In the genomic region with DNA sequence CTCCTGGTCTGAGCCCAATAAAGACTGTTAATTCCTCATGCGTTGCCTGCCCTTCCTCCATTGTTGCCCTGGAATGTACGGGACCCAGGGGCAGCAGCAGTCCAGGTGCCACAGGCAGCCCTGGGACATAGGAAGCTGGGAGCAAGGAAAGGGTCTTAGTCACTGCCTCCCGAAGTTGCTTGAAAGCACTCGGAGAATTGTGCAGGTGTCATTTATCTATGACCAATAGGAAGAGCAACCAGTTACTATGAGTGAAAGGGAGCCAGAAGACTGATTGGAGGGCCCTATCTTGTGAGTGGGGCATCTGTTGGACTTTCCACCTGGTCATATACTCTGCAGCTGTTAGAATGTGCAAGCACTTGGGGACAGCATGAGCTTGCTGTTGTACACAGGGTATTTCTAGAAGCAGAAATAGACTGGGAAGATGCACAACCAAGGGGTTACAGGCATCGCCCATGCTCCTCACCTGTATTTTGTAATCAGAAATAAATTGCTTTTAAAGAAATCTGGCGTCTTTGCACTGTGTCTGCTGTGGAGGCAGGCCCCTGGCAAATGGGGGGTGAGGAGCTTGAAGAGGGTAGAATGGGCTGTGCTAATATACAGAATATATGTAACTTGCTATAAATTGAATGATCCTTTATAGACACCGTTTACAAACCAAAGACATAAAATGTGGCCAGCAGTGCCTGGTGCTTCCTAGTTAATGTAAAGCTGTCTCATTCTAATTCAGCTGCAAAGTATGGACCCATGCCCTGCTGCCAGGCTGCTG, we compare ENCODE assay signal across 9 cellular contexts. TPM values are rescaled to one million over a fixed set of nuclear protein-coding genes. Genes with fewer than 3 reads are reported as not detected.
DNase-seq lines count a peak whose midpoint lies in the region; ATAC-seq and TF ChIP-seq lines count a peak whose summit lies in the region.
"Had no signal": no experiment of that assay in that cellular context is flagged by ENCODE, and none has a peak within 500 bp of the region (broad histone marks: within the 10 kb centered on the region; RNA-seq: fewer than 3 reads in every experiment).

No MANE protein-coding gene starts in this region.

- intact Hi-C loops in activated T-helper 1 cell treated with anti-CD3 and anti-CD28 coated beads, Interleukin-12 subunit alpha, Interleukin-12 subunit beta, Interleukin-2, Interleukin-4 antibody, amounts not matched to agents 30 ng/mL and 10 ng/mL and 1 ng/mL, durations not matched to agents 14 hours and 24 hours and 36 hours (cut with micrococcal nuclease), result no loop called here
- intact Hi-C loops in natural killer cell (cut with micrococcal nuclease), result no loop called here

- peaks cover 4% of the 10 kb centered on the region for H3K27me3 Mint-ChIP-seq in activated T-helper 1 cell treated with anti-CD3 and anti-CD28 coated beads, Interleukin-12 subunit alpha, Interleukin-12 subunit beta, Interleukin-2, Interleukin-4 antibody, amounts not matched to agents 30 ng/mL and 10 ng/mL and 1 ng/mL, durations not matched to agents 14 hours and 24 hours and 36 hours (ENCODE audit: insufficient read depth)
- no peaks in the 10 kb centered on the region for H3K27me3 Mint-ChIP-seq in natural killer cell (ENCODE audit: low read depth in 2 of 2)

- H3K4me1 Mint-ChIP-seq in activated T-helper 1 cell treated with anti-CD3 and anti-CD28 coated beads, Interleukin-12 subunit alpha, Interleukin-12 subunit beta, Interleukin-2, Interleukin-4 antibody, amounts not matched to agents 30 ng/mL and 10 ng/mL and 1 ng/mL, durations not matched to agents 14 hours and 24 hours and 36 hours (ENCODE audit: low read depth), result peaks cover 34% of the 10 kb centered on the region
- peaks cover 44 to 47% of the 10 kb centered on the region in 2 donors for H3K4me1 Mint-ChIP-seq in natural killer cell

- peak; percentile 62 for DNase-seq in DMS53 (lab: John Stamatoyannopoulos, UW)
- DNase-seq in DMS53 treated with DMSO at 0.1 percent for 48 hours (lab: John Stamatoyannopoulos, UW; ENCODE audit: unreplicated experiment), result no peak
- DNase-seq in HEK293T (ENCODE audit: extremely low spot score), result no peak
- no peak for DNase-seq in activated T-helper 1 cell treated with anti-CD3 and anti-CD28 coated beads, Interleukin-12 subunit alpha, Interleukin-12 subunit beta, Interleukin-2, Interleukin-4 antibody, amounts not matched to agents 30 ng/mL and 10 ng/mL and 1 ng/mL, durations not matched to agents 14 hours and 24 hours and 36 hours (ENCODE audit: low spot score)
- DNase-seq in natural killer cell, result no peak
- no peak for DNase-seq in HK-2 (ENCODE audit: unreplicated experiment)
- no peak for DNase-seq in Ammon's horn (ENCODE audit: low spot score)
- no peak for DNase-seq in activated CD4-positive, CD25-positive, alpha-beta regulatory T cell treated with anti-CD3 and anti-CD28 coated beads, Interleukin-2, amount 50 U/mL, for 72 hours
- DNase-seq: 8988T had no signal

- no peak for TF ChIP-seq CTCF in natural killer cell (IDR thresholded peaks at IDR 0.05)

- no peak overlapping the region for H3K4me3 Mint-ChIP-seq in activated T-helper 1 cell treated with anti-CD3 and anti-CD28 coated beads, Interleukin-12 subunit alpha, Interleukin-12 subunit beta, Interleukin-2, Interleukin-4 antibody, amounts not matched to agents 30 ng/mL and 10 ng/mL and 1 ng/mL, durations not matched to agents 14 hours and 24 hours and 36 hours
- H3K4me3 Mint-ChIP-seq in natural killer cell, result peak overlapping the region; percentile 45

- CTCF ChIA-PET in HEK293T (lab: Yijun Ruan, JAX), result interaction anchor here (1.0 to 1.3 kb wide), 3 partner anchors 13 to 18 kb away, joined by 3 read pairs; no protein-coding TSS in a partner anchor

- no peaks in the 10 kb centered on the region for H3K9me3 Mint-ChIP-seq in activated T-helper 1 cell treated with anti-CD3 and anti-CD28 coated beads, Interleukin-12 subunit alpha, Interleukin-12 subunit beta, Interleukin-2, Interleukin-4 antibody, amounts not matched to agents 30 ng/mL and 10 ng/mL and 1 ng/mL, durations not matched to agents 14 hours and 24 hours and 36 hours
- no peaks in the 10 kb centered on the region for H3K9me3 Mint-ChIP-seq in natural killer cell

- POLR2A ChIA-PET in HEK293T (lab: Yijun Ruan, JAX), result interaction anchor here (0.5 to 5.9 kb wide), 10 partner anchors 10 to 92 kb away, joined by 3 to 41 read pairs (median 3); partner anchors contain the start of genes ALDH16A1, NOSIP, PIH1D1 and RCN3

- no peak for ATAC-seq in natural killer cell

- peaks cover 63% of the 10 kb centered on the region for H3K36me3 Mint-ChIP-seq in activated T-helper 1 cell treated with anti-CD3 and anti-CD28 coated beads, Interleukin-12 subunit alpha, Interleukin-12 subunit beta, Interleukin-2, Interleukin-4 antibody, amounts not matched to agents 30 ng/mL and 10 ng/mL and 1 ng/mL, durations not matched to agents 14 hours and 24 hours and 36 hours (ENCODE audit: low read depth)
- peaks cover 8% of the 10 kb centered on the region for H3K36me3 Mint-ChIP-seq in natural killer cell

- H3K27ac Mint-ChIP-seq in activated T-helper 1 cell treated with anti-CD3 and anti-CD28 coated beads, Interleukin-12 subunit alpha, Interleukin-12 subunit beta, Interleukin-2, Interleukin-4 antibody, amounts not matched to agents 30 ng/mL and 10 ng/mL and 1 ng/mL, durations not matched to agents 14 hours and 24 hours and 36 hours, result peak overlapping the region; percentile 61
- peak overlapping the region; percentile 69 to 97 for H3K27ac Mint-ChIP-seq in natural killer cell

TF ChIP-seq in HEK293T, 16 proteins besides CTCF, POLR2A, EP300 and RAD21:
- peak; percentile 5; the same call in 1 of the 2 replicates for TF ChIP-seq ELF4 (IDR thresholded peaks at IDR 0.05)
- TF ChIP-seq LEF1 (IDR thresholded peaks at IDR 0.05; ENCODE audit: borderline replicate concordance), result no peak

RNA-seq across cellular contexts. Expression of gene RPS11, which starts 4.2 kb away (rescaled TPM):
- total RNA-seq in activated T-helper 1 cell treated with anti-CD3 and anti-CD28 coated beads, Interleukin-12 subunit alpha, Interleukin-12 subunit beta, Interleukin-2, Interleukin-4 antibody, amounts not matched to agents 30 ng/mL and 10 ng/mL and 1 ng/mL, durations not matched to agents 14 hours and 24 hours and 36 hours, result 1,890 and 1,927 TPM in 2 replicates
- total RNA-seq in natural killer cell, result 1,000 to 10,000 TPM; 1,427 to 1,714 (median 1,549) TPM

RNA-seq across cellular contexts. Expression of gene RPL13A, which starts 4.6 kb away (rescaled TPM):
- total RNA-seq in activated T-helper 1 cell treated with anti-CD3 and anti-CD28 coated beads, Interleukin-12 subunit alpha, Interleukin-12 subunit beta, Interleukin-2, Interleukin-4 antibody, amounts not matched to agents 30 ng/mL and 10 ng/mL and 1 ng/mL, durations not matched to agents 14 hours and 24 hours and 36 hours, result 2,876 and 2,988 TPM in 2 replicates
- total RNA-seq in natural killer cell, result 1,000 to 10,000 TPM; 1,881 to 2,284 (median 2,283) TPM

RNA-seq across cellular contexts. Expression of gene FLT3LG, which starts 18.0 kb away (rescaled TPM):
- 58.4 and 65.4 TPM in 2 replicates for total RNA-seq in activated T-helper 1 cell treated with anti-CD3 and anti-CD28 coated beads, Interleukin-12 subunit alpha, Interleukin-12 subunit beta, Interleukin-2, Interleukin-4 antibody, amounts not matched to agents 30 ng/mL and 10 ng/mL and 1 ng/mL, durations not matched to agents 14 hours and 24 hours and 36 hours
- total RNA-seq in natural killer cell, result 10 to 100 TPM; 44.7 to 65.7 (median 64.8) TPM

RNA-seq across cellular contexts. Expression of gene FCGRT, which starts 20.5 kb away (rescaled TPM):
- 0.88 and 1.1 TPM in 2 replicates for total RNA-seq in activated T-helper 1 cell treated with anti-CD3 and anti-CD28 coated beads, Interleukin-12 subunit alpha, Interleukin-12 subunit beta, Interleukin-2, Interleukin-4 antibody, amounts not matched to agents 30 ng/mL and 10 ng/mL and 1 ng/mL, durations not matched to agents 14 hours and 24 hours and 36 hours
- 10 to 100 TPM; 13.5 to 39.2 (median 19.9) TPM for total RNA-seq in natural killer cell

RNA-seq across cellular contexts. Expression of gene RCN3, which starts 35.8 kb away (rescaled TPM):
- 2.0 and 2.1 TPM in 2 replicates for total RNA-seq in activated T-helper 1 cell treated with anti-CD3 and anti-CD28 coated beads, Interleukin-12 subunit alpha, Interleukin-12 subunit beta, Interleukin-2, Interleukin-4 antibody, amounts not matched to agents 30 ng/mL and 10 ng/mL and 1 ng/mL, durations not matched to agents 14 hours and 24 hours and 36 hours
- total RNA-seq in natural killer cell, result 1 to 10 TPM; 2.4 to 4.7 (median 3.0) TPM
